ENCODE assay signal across 8 cellular contexts in the genomic region with DNA sequence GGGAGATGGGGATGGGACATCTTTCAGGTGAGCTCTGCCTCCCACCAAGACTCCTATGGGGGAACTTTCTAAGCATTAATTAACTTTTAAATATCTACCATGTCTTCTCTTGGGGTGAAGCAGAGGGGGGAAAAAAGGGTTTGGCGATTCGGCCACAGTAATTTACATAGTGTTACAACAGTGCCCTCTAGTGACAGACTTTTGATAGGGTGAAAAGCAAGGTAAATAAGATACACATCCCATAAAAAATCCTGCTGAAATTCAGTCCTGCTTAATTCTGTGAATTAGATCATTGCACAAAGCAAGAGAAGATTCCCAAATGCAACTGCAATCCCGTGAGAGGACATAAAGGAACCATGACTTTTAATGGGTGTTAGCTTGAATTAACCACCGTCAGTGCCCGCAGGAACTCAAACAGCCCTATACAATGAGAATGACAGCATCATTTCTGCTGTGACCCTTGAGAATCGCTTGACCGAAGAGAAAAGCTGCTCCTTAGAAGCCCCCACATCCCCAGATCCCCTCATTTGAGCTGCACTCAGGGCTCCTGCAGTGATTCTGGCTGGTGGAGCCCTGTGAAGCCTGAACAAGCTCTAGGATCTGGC. TPM values are rescaled to one million over a fixed set of nuclear protein-coding genes. Genes with fewer than 3 reads are reported as not detected.
DNase-seq lines count a peak whose midpoint lies in the region; ATAC-seq and TF ChIP-seq lines count a peak whose summit lies in the region.

No MANE protein-coding gene starts in this region.

- H3K4me3 ChIP-seq in neutrophil (ENCODE audit: low read depth in 1 of 2, low read length in 1 of 2), result no peak overlapping the region

- no peaks in the 10 kb centered on the region for H3K36me3 Mint-ChIP-seq in endothelial cell (ENCODE audit: low read depth, unreplicated experiment)

- H3K27me3 ChIP-seq in neutrophil, result no peaks in the 10 kb centered on the region

- DNase-seq in DMS53 (lab: John Stamatoyannopoulos, UW) (peak; percentile 63), DMS53 treated with DMSO at 0.1 percent for 48 hours (lab: John Stamatoyannopoulos, UW; ENCODE audit: unreplicated experiment) (no peak), OCI-M1 (lab: John Stamatoyannopoulos, UW) (peak; percentile 64), endothelial cell (ENCODE audit: low spot score) (peak; percentile 20)
- no peak for DNase-seq in activated CD4-positive, CD25-positive, alpha-beta regulatory T cell (lab: John Stamatoyannopoulos, UW)

- no peaks in the 10 kb centered on the region for H3K36me3 ChIP-seq in neutrophil

- ATAC-seq in HG02884 (IDR thresholded peaks at IDR 0.05; ENCODE audit: unreplicated experiment), result peak; percentile 48
- no peak for ATAC-seq in GM18520 (IDR thresholded peaks at IDR 0.05; ENCODE audit: unreplicated experiment)

- H3K27me3 Mint-ChIP-seq in endothelial cell (ENCODE audit: unreplicated experiment), result peaks cover 6% of the 10 kb centered on the region

- H3K9me3 ChIP-seq in neutrophil, result no peaks in the 10 kb centered on the region

- H3K4me1 Mint-ChIP-seq in endothelial cell (ENCODE audit: unreplicated experiment), result no peaks in the 10 kb centered on the region

- no peaks in the 10 kb centered on the region for H3K9me3 Mint-ChIP-seq in endothelial cell (ENCODE audit: unreplicated experiment)

- H3K27ac Mint-ChIP-seq in endothelial cell (ENCODE audit: unreplicated experiment), result no peak overlapping the region

- no peak overlapping the region for H3K27ac ChIP-seq in neutrophil

- no peaks in the 10 kb centered on the region for H3K4me1 ChIP-seq in neutrophil (ENCODE audit: control insufficient read depth in 1 of 2, insufficient read depth in 1 of 2, low read depth in 1 of 2, low read length in 1 of 2)

- H3K4me3 Mint-ChIP-seq in endothelial cell (ENCODE audit: unreplicated experiment), result no peak overlapping the region

- peak; percentile 68 for TF ChIP-seq CTCF in endothelial cell (IDR thresholded peaks at IDR 0.05; ENCODE audit: unreplicated experiment)
- peak; percentile 59 for TF ChIP-seq CTCF in neutrophil (IDR thresholded peaks at IDR 0.05)

RNA-seq across cellular contexts. Expression of a gene that starts 32.8 kb away (rescaled TPM):
- total RNA-seq in endothelial cell (ENCODE audit: unreplicated experiment), result 269 TPM

Comparison
In these comparisons a context has a peak if more than half of its experiments do, and no peak if none do; other contexts are left out.
1. DNase-seq: peak in DMS53 (single experiment), OCI-M1 (single experiment) and endothelial cell (single experiment); none in DMS53 treated with DMSO at 0.1 percent for 48 hours (single experiment) and activated CD4-positive, CD25-positive, alpha-beta regulatory T cell (0 of 4).